ENCODE assay signal across 15 cellular contexts in genomic region chr10:114320249-114321116, GRCh38.
DNase-seq lines count a peak whose midpoint lies in the region; ATAC-seq and TF ChIP-seq lines count a peak whose summit lies in the region.
"Had no signal": no experiment of that assay in that cellular context is flagged by ENCODE, and none has a peak within 500 bp of the region (broad histone marks: within the 10 kb centered on the region; RNA-seq: fewer than 3 reads in every experiment).

No MANE protein-coding gene starts in this region.

- no peaks in the 10 kb centered on the region for H3K9me2 ChIP-seq in PC-9 (ENCODE audit: insufficient read depth)

- H3K4me2 ChIP-seq in H9 (ENCODE audit: insufficient read depth, insufficient read length, low read length) (no peak overlapping the region), PC-9 (peak overlapping the region; percentile 67)

- H3K9ac ChIP-seq in H9 (ENCODE audit: extremely low read depth, insufficient read length, low read length): no peak overlapping the region

- no peaks in the 10 kb centered on the region for H3K79me2 ChIP-seq in H9 (ENCODE audit: insufficient read depth, low read length)
- H3K79me2 ChIP-seq in PC-9 (ENCODE audit: low read depth): no peaks in the 10 kb centered on the region

- POLR2A ChIA-PET in PC-9 (lab: Charles Lee; ENCODE audit: unreplicated experiment): interaction anchor here (0.5 to 0.7 kb wide), 6 partner anchors 14 to 299 kb away, joined by 3 to 5 read pairs (median 3); no protein-coding TSS in a partner anchor

- no peaks in the 10 kb centered on the region for H3K36me3 Mint-ChIP-seq in H9 (ENCODE audit: insufficient read depth in 1 of 3, low read depth in 3 of 3)
- H3K36me3 Mint-ChIP-seq: CD4-positive, CD25-positive, alpha-beta regulatory T cell; mesothelial cell of epicardium had no signal

- no peaks in the 10 kb centered on the region for H3K79me1 ChIP-seq in H9 (ENCODE audit: insufficient read depth, low read depth, low read length, poor library complexity, severe bottlenecking)

- no peak overlapping the region for H2BK20ac ChIP-seq in H9 (ENCODE audit: low read depth, low read length, poor library complexity, severe bottlenecking)

- H3K9me3 ChIP-seq in H9 (ENCODE audit: control insufficient read depth, low read depth, low read length): no peaks in the 10 kb centered on the region
- no peaks in the 10 kb centered on the region for H3K9me3 ChIP-seq in PC-9 (ENCODE audit: insufficient read depth, low read depth)
- no peaks in the 10 kb centered on the region for H3K9me3 ChIP-seq in right cardiac atrium (ENCODE audit: control insufficient read depth, low read length)
- H3K9me3 ChIP-seq in spleen: no peaks in the 10 kb centered on the region

- BruUV-seq in PC-9 (replicated peaks; lab: Mats Ljungman, UMichigan): TSS peak; percentile 75

- no peak overlapping the region for H3K56ac ChIP-seq in H9 (ENCODE audit: insufficient read length, low read depth, low read length)

- peak; percentile 27 to 56 for ATAC-seq in right cardiac atrium
- ATAC-seq: activated CD4-positive, CD25-positive, alpha-beta regulatory T cell treated with anti-CD3 and anti-CD28 coated beads, Interleukin-2, amount 50 U/mL, for 24 hours; K562 had no signal

- no peak overlapping the region for H3T11ph ChIP-seq in H9 (ENCODE audit: low read length)

- H3K27me3 Mint-ChIP-seq in H9 (ENCODE audit: low read depth): peaks cover 8% of the 10 kb centered on the region

- no peak overlapping the region for H4K8ac ChIP-seq in H9 (replicated peaks; ENCODE audit: insufficient read length, low read depth, low read length)

- H3K27ac ChIP-seq in H9 (ENCODE audit: insufficient read length, low read depth, low read length) (no peak overlapping the region), PC-9 (peak overlapping the region; percentile 89), right cardiac atrium (ENCODE audit: low read length) (no peak overlapping the region), spleen (peak overlapping the region in 7 of 8 donors; percentile 29 to 71 (median 47))

- no peaks in the 10 kb centered on the region for H3K23me2 ChIP-seq in H9 (ENCODE audit: insufficient read length, low read depth, low read length, poor library complexity, severe bottlenecking)

- no peak overlapping the region for H4K91ac ChIP-seq in H9 (ENCODE audit: insufficient read length, low read depth, low read length)

- no peaks in the 10 kb centered on the region for H3K27me3 ChIP-seq in H9 (ENCODE audit: insufficient read depth, low read length)
- no peaks in the 10 kb centered on the region for H3K27me3 ChIP-seq in PC-9 (ENCODE audit: insufficient read depth, low read depth)
- no peaks in the 10 kb centered on the region for H3K27me3 ChIP-seq in right cardiac atrium (ENCODE audit: control insufficient read depth, insufficient read depth)
- no peaks in the 10 kb centered on the region for H3K27me3 ChIP-seq in spleen (replicated peaks in 1 of 7)

- CTCF ChIA-PET in PC-9 (lab: Charles Lee): interaction anchor here (0.6 kb wide), 1 partner anchor 112 kb away, joined by 7 read pairs; no protein-coding TSS in a partner anchor

- H2AK5ac ChIP-seq in H9 (ENCODE audit: insufficient read length, low read length): no peak overlapping the region

- 0 out of 2 replicates have a peak, but pooled peaks cover 5% of the 10 kb centered on the region for H3K36me3 ChIP-seq in PC-9 (ENCODE audit: low read depth)
- peaks cover 0 to 63% (median 0%) of the 10 kb centered on the region in 6 donors for H3K36me3 ChIP-seq in spleen

- DNase-seq in H9 (peak; percentile 54), PC-9 (peak; percentile 94 to 97), right cardiac atrium (no peak), spleen (peak; percentile 74), NOMO-1 treated with dmso at 0.1 percent for 144 hours (lab: John Stamatoyannopoulos, UW; ENCODE audit: unreplicated experiment) (no peak), COR-L47 (lab: John Stamatoyannopoulos, UW) (no peak)
- no peak for DNase-seq in stimulated activated CD4-positive, alpha-beta T cell treated with anti-CD3 and anti-CD28 coated beads, Interleukin-4, amount 100 ng/mL, for 1 hour
- DNase-seq: activated T-cell treated with anti-CD3 and anti-CD28 coated beads, Interleukin-2, amount 50 U/mL, for 1 hour; CD4-positive, CD25-positive, alpha-beta regulatory T cell; NCI-H187 treated with DMSO at 0.1 percent for 48 hours; stimulated activated CD4-positive, alpha-beta T cell treated with anti-CD3 and anti-CD28 coated beads, Interleukin-4, amount 100 ng/mL, for 24 hours; stimulated activated naive CD4-positive, alpha-beta T cell treated with Interleukin-2 at 50 U/mL for 16 hours had no signal

- no peak overlapping the region for H3K18ac ChIP-seq in H9 (ENCODE audit: insufficient read length, low read depth, low read length)

- WGBS in H9 (ENCODE audit: extremely low coverage, insufficient read length, low lambda C conversion rate): no CpG with 5 or more reads among the region's 23 CpGs
- WGBS in right cardiac atrium: 75% methylated on average over 23 of the region's 23 CpGs
- 76 to 88% (median 83%) methylated on average over 21 to 23 of the region's 23 CpGs for WGBS in spleen, 5 donors

- no peak overlapping the region for H3K4me3 Mint-ChIP-seq in H9
- H3K4me3 Mint-ChIP-seq: CD4-positive, CD25-positive, alpha-beta regulatory T cell; mesothelial cell of epicardium had no signal

- no peak overlapping the region for H4K5ac ChIP-seq in H9 (ENCODE audit: insufficient read length, low read depth, low read length)

- no peak overlapping the region for H3K4ac ChIP-seq in H9 (ENCODE audit: low read depth, low read length)

- H2BK120ac ChIP-seq in H9 (ENCODE audit: low read depth, low read length, poor library complexity, severe bottlenecking): no peak overlapping the region

- H3K4me1 ChIP-seq in H9 (ENCODE audit: insufficient read depth, low read length) (no peaks in the 10 kb centered on the region), PC-9 (replicated peaks; ENCODE audit: insufficient read depth) (peaks cover 42% of the 10 kb centered on the region), right cardiac atrium (ENCODE audit: control insufficient read depth, insufficient read depth, low read length) (no peaks in the 10 kb centered on the region), spleen (peaks cover 3 to 59% (median 19%) of the 10 kb centered on the region in 6 donors)

- H3K14ac ChIP-seq in H9 (ENCODE audit: insufficient read depth, low read length): no peak overlapping the region

- H2BK15ac ChIP-seq in H9 (ENCODE audit: low read depth, low read length): no peak overlapping the region

- H3F3A ChIP-seq in PC-9 (ENCODE audit: insufficient read depth, low read depth): peaks cover 25% of the 10 kb centered on the region

- TF ChIP-seq POLR2A in spleen (IDR thresholded peaks at IDR 0.05): no peak

- intact Hi-C loops in PC-9 (cut with micrococcal nuclease; ENCODE audit: unreplicated experiment) (loop anchor here (1.0 to 5.0 kb wide), 6 partner anchors 14 to 93 kb away; partner anchors contain the start of gene AFAP1L2), right cardiac atrium (cut with DNase I) (no loop called here), spleen (cut with DNase I; ENCODE audit: low total_unique reads) (no loop called here)

- H3K23ac ChIP-seq in H9 (ENCODE audit: insufficient read length, low read depth, low read length): no peak overlapping the region

- TF ChIP-seq CTCF in H9 (conservative IDR thresholded peaks at IDR 0.05) (no peak), PC-9 (conservative IDR thresholded peaks at IDR 0.05) (no peak), spleen (IDR thresholded peaks at IDR 0.05 in 8 of 11, conservative IDR thresholded peaks at IDR 0.05 in 3 of 11) (no peak)

- peaks cover 9% of the 10 kb centered on the region in 2 experiments for H3K4me1 Mint-ChIP-seq in H9
- H3K4me1 Mint-ChIP-seq: CD4-positive, CD25-positive, alpha-beta regulatory T cell had no signal

- no peak overlapping the region for H2BK5ac ChIP-seq in H9 (ENCODE audit: insufficient read length, low read length)

- no peaks in the 10 kb centered on the region for H3K9me3 Mint-ChIP-seq in H9
- H3K9me3 Mint-ChIP-seq: CD4-positive, CD25-positive, alpha-beta regulatory T cell; mesothelial cell of epicardium had no signal

- H3K4me3 ChIP-seq in PC-9 (no peak overlapping the region; the same call in 1 of the 2 replicates), right cardiac atrium (ENCODE audit: low read length) (no peak overlapping the region), spleen (no peak overlapping the region)
- H3K4me3 ChIP-seq: K562 had no signal

- peak overlapping the region in 1 of 3 experiments; percentile 54; a peak in 1 of 7 replicates for H3K27ac Mint-ChIP-seq in H9
- H3K27ac Mint-ChIP-seq: CD4-positive, CD25-positive, alpha-beta regulatory T cell; mesothelial cell of epicardium had no signal

- H2AFZ ChIP-seq in H9 (ENCODE audit: low read length) (no peak overlapping the region), PC-9 (no peak overlapping the region)

- no peak overlapping the region for H2BK12ac ChIP-seq in H9 (ENCODE audit: insufficient read length, low read depth, low read length)

- no peaks in the 10 kb centered on the region for H4K20me1 ChIP-seq in H9 (ENCODE audit: control insufficient read depth, insufficient read depth, insufficient read length)
- no peaks in the 10 kb centered on the region for H4K20me1 ChIP-seq in PC-9 (ENCODE audit: insufficient read depth)

Comparison
In these comparisons a context has a peak if more than half of its experiments do, and no peak if none do; other contexts are left out.
1. DNase-seq: peak in H9 (single experiment), PC-9 (2 of 2) and spleen (single experiment); none in right cardiac atrium (0 of 3), NOMO-1 treated with dmso at 0.1 percent for 144 hours (single experiment), COR-L47 (single experiment) and stimulated activated CD4-positive, alpha-beta T cell treated with anti-CD3 and anti-CD28 coated beads, Interleukin-4, amount 100 ng/mL, for 1 hour (single experiment).
2. H3K27ac ChIP-seq: peak in PC-9 (single experiment) and spleen (7 of 8); none in H9 (single experiment) and right cardiac atrium (single experiment).